Comparison of ENCODE assay signal across 9 cellular contexts in genomic region chrX:140664939-140665338, GRCh38. TPM values are rescaled to one million over a fixed set of nuclear protein-coding genes. Genes with fewer than 3 reads are reported as not detected.
DNase-seq lines count a peak whose midpoint lies in the region; ATAC-seq and TF ChIP-seq lines count a peak whose summit lies in the region.
"Had no signal": no experiment of that assay in that cellular context is flagged by ENCODE, and none has a peak within 500 bp of the region (broad histone marks: within the 10 kb centered on the region; RNA-seq: fewer than 3 reads in every experiment).

No MANE protein-coding gene starts in this region.

- H3K36me3 Mint-ChIP-seq in glutamatergic neuron (ENCODE audit: unreplicated experiment) (no peaks in the 10 kb centered on the region), CD14-positive monocyte (no peaks in the 10 kb centered on the region)

- intact Hi-C loops in CD14-positive monocyte (cut with micrococcal nuclease) = no loop called here

- H3K9me3 Mint-ChIP-seq in glutamatergic neuron (ENCODE audit: unreplicated experiment) = no peaks in the 10 kb centered on the region
- no peaks in the 10 kb centered on the region for H3K9me3 Mint-ChIP-seq in CD14-positive monocyte

- no peak for DNase-seq in AG04450 (ENCODE audit: low read depth, low spot score)
- peak; percentile 4 for DNase-seq in RPMI8226
- no peak for DNase-seq in glutamatergic neuron
- DNase-seq in GF-D8 (lab: John Stamatoyannopoulos, UW) = no peak
- DNase-seq in glomerular visceral epithelial cell (ENCODE audit: extremely low spot score) = no peak
- no peak for DNase-seq in CD14-positive monocyte (ENCODE audit: low spot score)

- CTCF ChIA-PET in AG04450 (lab: Charles Lee) = interaction anchor here (0.6 to 1.5 kb wide), 4 partner anchors 91 to 608 kb away, joined by 3 to 7 read pairs (median 4); no protein-coding TSS in a partner anchor

- H3K27me3 Mint-ChIP-seq in glutamatergic neuron (ENCODE audit: unreplicated experiment) (no peaks in the 10 kb centered on the region), CD14-positive monocyte (ENCODE audit: low read depth in 3 of 3) (peaks cover 0 to 5% (median 2%) of the 10 kb centered on the region in 3 donors)

- H3K27ac Mint-ChIP-seq in glutamatergic neuron (ENCODE audit: unreplicated experiment) = no peak overlapping the region
- H3K27ac Mint-ChIP-seq in CD14-positive monocyte = no peak overlapping the region

- H3K4me1 Mint-ChIP-seq in glutamatergic neuron (ENCODE audit: low read depth, unreplicated experiment) (no peaks in the 10 kb centered on the region), CD14-positive monocyte (no peaks in the 10 kb centered on the region)

- no peak overlapping the region for H3K4me3 ChIP-seq in AG04450 (ENCODE audit: low read depth, low read length)

- H3K27ac ChIP-seq in AG04450 (ENCODE audit: low read depth, low read length) = no peak overlapping the region
- H3K27ac ChIP-seq: parathyroid adenoma had no signal

- ATAC-seq in GM21526 (IDR thresholded peaks at IDR 0.05; ENCODE audit: low FRiP score, unreplicated experiment) = peak; percentile 61
- no peak for ATAC-seq in HG02938 (IDR thresholded peaks at IDR 0.05; ENCODE audit: unreplicated experiment)

- H3K4me3 Mint-ChIP-seq in glutamatergic neuron (ENCODE audit: unreplicated experiment) (no peak overlapping the region), CD14-positive monocyte (no peak overlapping the region)

- POLR2A ChIA-PET in AG04450 (lab: Yijun Ruan, JAX) = no interaction called here

- TF ChIP-seq CTCF in AG04450 (IDR thresholded peaks at IDR 0.05; ENCODE audit: low read depth, low read length) (0 out of 2 replicates have a peak, but pooled peaks have one; percentile 22), glutamatergic neuron (IDR thresholded peaks at IDR 0.05; ENCODE audit: partially characterized antibody, unreplicated experiment) (peak; percentile 44), CD14-positive monocyte (IDR thresholded peaks at IDR 0.05) (no peak)

- no peaks in the 10 kb centered on the region for H3K9me3 ChIP-seq in AG04450 (ENCODE audit: control insufficient read depth, insufficient read depth, low read length)

- no peaks in the 10 kb centered on the region for H3K27me3 ChIP-seq in AG04450 (ENCODE audit: control insufficient read depth, insufficient read depth, low read length)

RNA-seq across cellular contexts. Expression of gene LINC00632, which starts 44.6 kb away (rescaled TPM):
- polyA plus RNA-seq in AG04450 (2011; rRNA removed) = 69.9 and 73.6 TPM in 2 replicates
- polyA minus RNA-seq in AG04450 (2011; rRNA and poly(A)+ RNA removed) = 33.8 and 40.3 TPM in 2 replicates
- 89.8 TPM for total RNA-seq in glutamatergic neuron (ENCODE audit: unreplicated experiment)
- not detected for polyA plus RNA-seq in CD14-positive monocyte

Comparison
In these comparisons a context has a peak if more than half of its experiments do, and no peak if none do; other contexts are left out.
1. RNA of gene LINC00632, which starts 44.6 kb away (polyA plus RNA-seq): 69.9 to 73.6 TPM in AG04450; not detected in CD14-positive monocyte; every median in the first group is over 10 times any median in the second.